In the genomic region with DNA sequence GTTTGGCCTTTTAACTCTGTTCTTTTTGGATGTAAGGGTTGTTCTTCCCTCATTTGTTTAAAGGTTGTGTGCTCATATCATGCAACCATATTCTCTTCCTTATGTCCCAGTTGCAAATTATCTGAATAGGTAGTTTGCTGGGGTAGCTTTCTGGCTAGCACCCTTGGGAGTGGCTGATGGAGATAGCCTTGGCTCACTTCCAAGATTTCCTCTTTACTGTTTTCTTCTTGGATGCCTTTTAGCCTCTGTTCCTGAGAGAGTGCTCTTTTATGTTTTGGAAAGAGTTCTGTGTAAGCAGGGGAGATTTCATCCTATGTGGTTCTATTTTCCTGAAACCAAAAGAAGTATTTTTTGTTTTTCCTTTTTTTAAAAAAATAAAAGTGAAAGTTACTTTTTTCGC, we compare ENCODE assay signal across 13 cellular contexts. TPM values are rescaled to one million over a fixed set of nuclear protein-coding genes. Genes with fewer than 3 reads are reported as not detected.
DNase-seq lines count a peak whose midpoint lies in the region; ATAC-seq, FAIRE-seq and TF ChIP-seq lines count a peak whose summit lies in the region.
"Had no signal": no experiment of that assay in that cellular context is flagged by ENCODE, and none has a peak within 500 bp of the region (broad histone marks: within the 10 kb centered on the region; RNA-seq: fewer than 3 reads in every experiment).

No MANE protein-coding gene starts in this region.

- ATAC-seq in GM21825 (IDR thresholded peaks at IDR 0.05; ENCODE audit: unreplicated experiment) (no peak), GM19324 (IDR thresholded peaks at IDR 0.05; ENCODE audit: low FRiP score, unreplicated experiment) (no peak)

- no peaks in the 10 kb centered on the region for H3K9me3 Mint-ChIP-seq in endothelial cell (ENCODE audit: unreplicated experiment)
- H3K9me3 Mint-ChIP-seq: CD4-positive, alpha-beta memory T cell; nephron progenitor cell had no signal

- H3K36me3 Mint-ChIP-seq in endothelial cell (ENCODE audit: low read depth, unreplicated experiment), result no peaks in the 10 kb centered on the region

- TF ChIP-seq CTCF in fibroblast of pulmonary artery (IDR thresholded peaks at IDR 0.05; ENCODE audit: low read length, missing control alignments) (no peak), endothelial cell (IDR thresholded peaks at IDR 0.05; ENCODE audit: unreplicated experiment) (no peak)

- no peaks in the 10 kb centered on the region for H3K4me1 Mint-ChIP-seq in endothelial cell (ENCODE audit: unreplicated experiment)
- H3K4me1 Mint-ChIP-seq: nephron progenitor cell had no signal

- H3K27ac Mint-ChIP-seq in endothelial cell (ENCODE audit: unreplicated experiment), result no peak overlapping the region
- H3K27ac Mint-ChIP-seq: nephron progenitor cell had no signal

- H3K27me3 Mint-ChIP-seq in endothelial cell (ENCODE audit: unreplicated experiment), result no peaks in the 10 kb centered on the region
- H3K27me3 Mint-ChIP-seq: CD4-positive, alpha-beta memory T cell had no signal

- DNase-seq in AG20443 (ENCODE audit: low spot score), result peak; percentile 8
- no peak for DNase-seq in H54 (ENCODE audit: insufficient read length, low spot score)
- DNase-seq in NCI-H69 (lab: John Stamatoyannopoulos, UW), result peak; percentile 93
- DNase-seq in fibroblast of pulmonary artery (ENCODE audit: low read depth), result peak; percentile 49
- no peak for DNase-seq in endothelial cell (ENCODE audit: low spot score)
- no peak for DNase-seq in RCC 7860 (ENCODE audit: low spot score)
- DNase-seq: activated effector memory CD4-positive, alpha-beta T cell treated with anti-CD3 and anti-CD28 coated beads, Interleukin-2, amount 50 U/mL, for 16 hours; CD4-positive, alpha-beta memory T cell; colonic mucosa; nephron progenitor cell had no signal

- H3K4me3 ChIP-seq in fibroblast of pulmonary artery (replicated peaks; ENCODE audit: low read depth, low read length), result no peak overlapping the region
- H3K4me3 ChIP-seq: colonic mucosa had no signal

- FAIRE-seq in H54 (lab: Jason Lieb, UNC), result peak; percentile 83
- FAIRE-seq in RCC 7860 (lab: Jason Lieb, UNC), result no peak
- FAIRE-seq: frontal cortex had no signal

- no peak for TF ChIP-seq POLR2A in H54 (IDR thresholded peaks at IDR 0.05; ENCODE audit: low read depth, low read length)

- H3K4me3 Mint-ChIP-seq in endothelial cell (ENCODE audit: unreplicated experiment), result no peak overlapping the region
- H3K4me3 Mint-ChIP-seq: CD4-positive, alpha-beta memory T cell; nephron progenitor cell had no signal

RNA-seq across cellular contexts. Expression of gene USP14, which starts 25.4 kb away (rescaled TPM):
- total RNA-seq in endothelial cell (ENCODE audit: unreplicated experiment), result 60.1 TPM

Comparison
In these comparisons a context has a peak if more than half of its experiments do, and no peak if none do; other contexts are left out.
1. DNase-seq: peak in AG20443 (single experiment), NCI-H69 (single experiment) and fibroblast of pulmonary artery (single experiment); none in H54 (single experiment), endothelial cell (single experiment) and RCC 7860 (single experiment).